12 cellular contexts compared by ENCODE assay signal in genomic region chr16:3007059-3007956, GRCh38. TPM values are rescaled to one million over a fixed set of nuclear protein-coding genes. Genes with fewer than 3 reads are reported as not detected.
DNase-seq lines count a peak whose midpoint lies in the region; ATAC-seq and TF ChIP-seq lines count a peak whose summit lies in the region.
"Had no signal": no experiment of that assay in that cellular context is flagged by ENCODE, and none has a peak within 500 bp of the region (broad histone marks: within the 10 kb centered on the region; RNA-seq: fewer than 3 reads in every experiment).

No MANE protein-coding gene starts in this region.

- no TSS peak for BruUV-seq in PC-9 (replicated peaks; lab: Mats Ljungman, UMichigan)

- H3K4me1 ChIP-seq in PC-9 (replicated peaks; ENCODE audit: insufficient read depth) (peaks cover 65% of the 10 kb centered on the region), iPS DF 6.9 (ENCODE audit: control insufficient read depth, insufficient read depth, low read length) (peaks cover 22% of the 10 kb centered on the region)
- H3K4me1 ChIP-seq: SJSA1 had no signal

- no CpG with 5 or more reads among the region's 13 CpGs for WGBS in iPS DF 6.9 (ENCODE audit: insufficient coverage, insufficient read length)

- peak overlapping the region; percentile 64 for H3K4me3 Mint-ChIP-seq in activated CD4-positive, alpha-beta T cell treated with anti-CD3 and anti-CD28 coated beads, Interleukin-2, amount 10 ng/mL, durations not matched to agents 24 days and 14 days
- H3K4me3 Mint-ChIP-seq in stimulated activated effector memory CD8-positive, alpha-beta T cell treated with anti-CD3 and anti-CD28 coated beads, Interleukin-12 subunit alpha, Interleukin-12 subunit beta, amount 100 ng/mL, for 72 hours: peak overlapping the region; percentile 47
- H3K4me3 Mint-ChIP-seq in activated T-cell treated with anti-CD3 and anti-CD28 coated beads, Interleukin-2, amount 50 U/mL, for 72 hours: no peak overlapping the region

- H3K4me2 ChIP-seq in PC-9: peak overlapping the region; percentile 72

- no peaks in the 10 kb centered on the region for H3K9me3 Mint-ChIP-seq in activated CD4-positive, alpha-beta T cell treated with anti-CD3 and anti-CD28 coated beads, Interleukin-2, amount 10 ng/mL, durations not matched to agents 24 days and 14 days
- no peaks in the 10 kb centered on the region for H3K9me3 Mint-ChIP-seq in stimulated activated effector memory CD8-positive, alpha-beta T cell treated with anti-CD3 and anti-CD28 coated beads, Interleukin-12 subunit alpha, Interleukin-12 subunit beta, amount 100 ng/mL, for 72 hours
- no peaks in the 10 kb centered on the region for H3K9me3 Mint-ChIP-seq in activated T-cell treated with anti-CD3 and anti-CD28 coated beads, Interleukin-2, amount 50 U/mL, for 72 hours

- H3K79me2 ChIP-seq in PC-9 (ENCODE audit: low read depth): peaks cover 12% of the 10 kb centered on the region; the same call in 1 of the 2 replicates

- no peak for TF ChIP-seq CTCF in PC-9 (conservative IDR thresholded peaks at IDR 0.05)

- H3K4me3 ChIP-seq in PC-9 (no peak overlapping the region), iPS DF 6.9 (ENCODE audit: low read length) (no peak overlapping the region; the same call in 1 of the 2 replicates), MG63 (no peak overlapping the region)
- H3K4me3 ChIP-seq: right atrium auricular region, SJSA1 had no signal

- no peak overlapping the region for H2AFZ ChIP-seq in PC-9

- H3K9me3 ChIP-seq in PC-9 (ENCODE audit: insufficient read depth, low read depth) (no peaks in the 10 kb centered on the region), iPS DF 6.9 (ENCODE audit: control insufficient read depth, insufficient read depth, low read length) (no peaks in the 10 kb centered on the region), MG63 (no peaks in the 10 kb centered on the region)
- H3K9me3 ChIP-seq: right atrium auricular region, SJSA1 had no signal

- intact Hi-C loops in activated CD4-positive, alpha-beta T cell treated with anti-CD3 and anti-CD28 coated beads, Interleukin-2, amount 10 ng/mL, durations not matched to agents 24 days and 14 days (cut with micrococcal nuclease): no loop called here
- intact Hi-C loops in PC-9 (cut with micrococcal nuclease; ENCODE audit: unreplicated experiment): no loop called here

- H3K27me3 Mint-ChIP-seq in activated CD4-positive, alpha-beta T cell treated with anti-CD3 and anti-CD28 coated beads, Interleukin-2, amount 10 ng/mL, durations not matched to agents 24 days and 14 days: peaks cover 14% of the 10 kb centered on the region
- peaks cover 8% of the 10 kb centered on the region for H3K27me3 Mint-ChIP-seq in activated T-cell treated with anti-CD3 and anti-CD28 coated beads, Interleukin-2, amount 50 U/mL, for 72 hours (ENCODE audit: low read depth)

- CTCF ChIA-PET in PC-9 (lab: Charles Lee): interaction anchor here (0.5 to 1.1 kb wide), 4 partner anchors 14 to 21 kb away, joined by 3 to 6 read pairs (median 3); no protein-coding TSS in a partner anchor

- peak overlapping the region; percentile 47 for H3K27ac Mint-ChIP-seq in activated CD4-positive, alpha-beta T cell treated with anti-CD3 and anti-CD28 coated beads, Interleukin-2, amount 10 ng/mL, durations not matched to agents 24 days and 14 days
- H3K27ac Mint-ChIP-seq in stimulated activated effector memory CD8-positive, alpha-beta T cell treated with anti-CD3 and anti-CD28 coated beads, Interleukin-12 subunit alpha, Interleukin-12 subunit beta, amount 100 ng/mL, for 72 hours: peak overlapping the region; percentile 78
- H3K27ac Mint-ChIP-seq in activated T-cell treated with anti-CD3 and anti-CD28 coated beads, Interleukin-2, amount 50 U/mL, for 72 hours: no peak overlapping the region

- DNase-seq in activated CD4-positive, alpha-beta T cell treated with anti-CD3 and anti-CD28 coated beads, Interleukin-2, amount 10 ng/mL, durations not matched to agents 24 days and 14 days: no peak
- DNase-seq in activated CD4-positive, alpha-beta T cell treated with anti-CD3 and anti-CD28 coated beads, Interleukin-2, amount 50 U/mL, for 48 hours: no peak
- DNase-seq in PC-9 (no peak), iPS DF 6.9 (ENCODE audit: low read depth, low spot score) (no peak), MG63 (no peak)
- DNase-seq in stimulated activated effector memory CD8-positive, alpha-beta T cell treated with anti-CD3 and anti-CD28 coated beads, Interleukin-12 subunit alpha, Interleukin-12 subunit beta, amount 100 ng/mL, for 72 hours (ENCODE audit: low spot score in 2 of 2): no peak
- DNase-seq in activated T-cell treated with anti-CD3 and anti-CD28 coated beads, Interleukin-2, amount 50 U/mL, for 72 hours: no peak
- DNase-seq: activated CD8-positive, alpha-beta memory T cell treated with anti-CD3 and anti-CD28 coated beads, Interleukin-2, amount 50 U/mL, for 48 hours; NCI-H187 had no signal

- H3K27ac ChIP-seq in PC-9 (no peak overlapping the region), iPS DF 6.9 (ENCODE audit: low read length) (peak overlapping the region; percentile 34)
- H3K27ac ChIP-seq: right atrium auricular region, SJSA1 had no signal

- H3K36me3 ChIP-seq in PC-9 (ENCODE audit: low read depth) (no peaks in the 10 kb centered on the region), iPS DF 6.9 (ENCODE audit: control insufficient read depth, insufficient read depth, low read length) (no peaks in the 10 kb centered on the region), MG63 (peaks cover 13% of the 10 kb centered on the region)
- H3K36me3 ChIP-seq: right atrium auricular region, SJSA1 had no signal

- H3K4me1 Mint-ChIP-seq in activated CD4-positive, alpha-beta T cell treated with anti-CD3 and anti-CD28 coated beads, Interleukin-2, amount 10 ng/mL, durations not matched to agents 24 days and 14 days: peaks cover 25% of the 10 kb centered on the region
- peaks cover 23% of the 10 kb centered on the region for H3K4me1 Mint-ChIP-seq in stimulated activated effector memory CD8-positive, alpha-beta T cell treated with anti-CD3 and anti-CD28 coated beads, Interleukin-12 subunit alpha, Interleukin-12 subunit beta, amount 100 ng/mL, for 72 hours
- peaks cover 21% of the 10 kb centered on the region for H3K4me1 Mint-ChIP-seq in activated T-cell treated with anti-CD3 and anti-CD28 coated beads, Interleukin-2, amount 50 U/mL, for 72 hours (ENCODE audit: low read depth)

- ATAC-seq in stimulated activated effector memory CD8-positive, alpha-beta T cell treated with anti-CD3 and anti-CD28 coated beads, Interleukin-12 subunit alpha, Interleukin-12 subunit beta, amount 100 ng/mL, for 72 hours: no peak
- no peak for ATAC-seq in activated T-cell treated with anti-CD3 and anti-CD28 coated beads, Interleukin-2, amount 50 U/mL, for 72 hours (replicated peaks in 1 of 2)
- no peak for ATAC-seq in HG03460 (IDR thresholded peaks at IDR 0.05; ENCODE audit: unreplicated experiment)

- no peaks in the 10 kb centered on the region for H3K9me2 ChIP-seq in PC-9 (ENCODE audit: insufficient read depth)

- POLR2A ChIA-PET in PC-9 (lab: Charles Lee; ENCODE audit: unreplicated experiment): interaction anchor here (0.6 kb wide), 1 partner anchor 16 kb away, joined by 3 read pairs; no protein-coding TSS in a partner anchor

- no peaks in the 10 kb centered on the region for H3K36me3 Mint-ChIP-seq in activated CD4-positive, alpha-beta T cell treated with anti-CD3 and anti-CD28 coated beads, Interleukin-2, amount 10 ng/mL, durations not matched to agents 24 days and 14 days (ENCODE audit: low read depth)
- H3K36me3 Mint-ChIP-seq in stimulated activated effector memory CD8-positive, alpha-beta T cell treated with anti-CD3 and anti-CD28 coated beads, Interleukin-12 subunit alpha, Interleukin-12 subunit beta, amount 100 ng/mL, for 72 hours: peaks cover 6% of the 10 kb centered on the region
- no peaks in the 10 kb centered on the region for H3K36me3 Mint-ChIP-seq in activated T-cell treated with anti-CD3 and anti-CD28 coated beads, Interleukin-2, amount 50 U/mL, for 72 hours (ENCODE audit: insufficient read depth in 2 of 2)

- H4K20me1 ChIP-seq in PC-9 (ENCODE audit: insufficient read depth): no peaks in the 10 kb centered on the region

- H3K27me3 ChIP-seq in PC-9 (ENCODE audit: insufficient read depth, low read depth): no peaks in the 10 kb centered on the region
- no peaks in the 10 kb centered on the region for H3K27me3 ChIP-seq in iPS DF 6.9 (ENCODE audit: control insufficient read depth, insufficient read depth, low read length)
- no peaks in the 10 kb centered on the region for H3K27me3 ChIP-seq in MG63

- H3F3A ChIP-seq in PC-9 (ENCODE audit: insufficient read depth, low read depth): peaks cover 54% of the 10 kb centered on the region

RNA-seq across cellular contexts. Expression of gene CLDN9, which starts 5.4 kb away (rescaled TPM):
- total RNA-seq in activated CD4-positive, alpha-beta T cell treated with anti-CD3 and anti-CD28 coated beads, Interleukin-2, amount 10 ng/mL, durations not matched to agents 24 days and 14 days: not detected in 2 replicates
- 14.3 and 16.4 TPM in 2 replicates for total RNA-seq in PC-9 (2021)
- total RNA-seq in activated T-cell treated with anti-CD3 and anti-CD28 coated beads, Interleukin-2, amount 50 U/mL, for 72 hours: under 1 TPM in 1 of 2 donors, not detected in 1; 0.14 TPM
- not detected in 2 replicates for total RNA-seq in MG63 (2014; rRNA removed; shearing (Covaris generic); ENCODE audit: low replicate concordance)
- total RNA-seq: SJSA1 had no signal

RNA-seq across cellular contexts. Expression of gene CLDN6, which starts 10.7 kb away (rescaled TPM):
- total RNA-seq in activated CD4-positive, alpha-beta T cell treated with anti-CD3 and anti-CD28 coated beads, Interleukin-2, amount 10 ng/mL, durations not matched to agents 24 days and 14 days: not detected in 2 replicates
- total RNA-seq in PC-9 (2021): 0.26 and 0.38 TPM in 2 replicates
- total RNA-seq in activated T-cell treated with anti-CD3 and anti-CD28 coated beads, Interleukin-2, amount 50 U/mL, for 72 hours: not detected
- not detected in 2 replicates for total RNA-seq in MG63 (2014; rRNA removed; shearing (Covaris generic); ENCODE audit: low replicate concordance)
- total RNA-seq: right atrium auricular region, SJSA1 had no signal

RNA-seq across cellular contexts. Expression of gene TNFRSF12A, which starts 12.9 kb away (rescaled TPM):
- total RNA-seq in activated CD4-positive, alpha-beta T cell treated with anti-CD3 and anti-CD28 coated beads, Interleukin-2, amount 10 ng/mL, durations not matched to agents 24 days and 14 days: 7.3 TPM in 2 replicates
- 226 and 242 TPM in 2 replicates for total RNA-seq in PC-9 (2021)
- 1 to 10 TPM; 3.9 to 4.0 TPM for total RNA-seq in activated T-cell treated with anti-CD3 and anti-CD28 coated beads, Interleukin-2, amount 50 U/mL, for 72 hours
- 541 and 602 TPM in 2 replicates for total RNA-seq in MG63 (2014; rRNA removed; shearing (Covaris generic); ENCODE audit: low replicate concordance)

RNA-seq across cellular contexts. Expression of gene HCFC1R1, which starts 16.4 kb away (rescaled TPM):
- 29.4 TPM in 2 replicates for total RNA-seq in activated CD4-positive, alpha-beta T cell treated with anti-CD3 and anti-CD28 coated beads, Interleukin-2, amount 10 ng/mL, durations not matched to agents 24 days and 14 days
- 118 and 186 TPM in 2 replicates for total RNA-seq in PC-9 (2021)
- 10 to 100 TPM; 27.6 to 32.8 TPM for total RNA-seq in activated T-cell treated with anti-CD3 and anti-CD28 coated beads, Interleukin-2, amount 50 U/mL, for 72 hours
- total RNA-seq in MG63 (2014; rRNA removed; shearing (Covaris generic); ENCODE audit: low replicate concordance): 2.9 and 60.7 TPM in 2 replicates

RNA-seq across cellular contexts. Expression of gene THOC6, which starts 16.5 kb away (rescaled TPM):
- 55.3 and 57.0 TPM in 2 replicates for total RNA-seq in activated CD4-positive, alpha-beta T cell treated with anti-CD3 and anti-CD28 coated beads, Interleukin-2, amount 10 ng/mL, durations not matched to agents 24 days and 14 days
- 69.9 and 109 TPM in 2 replicates for total RNA-seq in PC-9 (2021)
- total RNA-seq in activated T-cell treated with anti-CD3 and anti-CD28 coated beads, Interleukin-2, amount 50 U/mL, for 72 hours: 10 to 100 TPM; 49.1 to 50.9 TPM
- 63.2 and 118 TPM in 2 replicates for total RNA-seq in MG63 (2014; rRNA removed; shearing (Covaris generic); ENCODE audit: low replicate concordance)

Comparison
In these comparisons a context has a peak if more than half of its experiments do, and no peak if none do; other contexts are left out.
1. H3K4me3 Mint-ChIP-seq: peak in activated CD4-positive, alpha-beta T cell treated with anti-CD3 and anti-CD28 coated beads, Interleukin-2, amount 10 ng/mL, durations not matched to agents 24 days and 14 days (single experiment) and stimulated activated effector memory CD8-positive, alpha-beta T cell treated with anti-CD3 and anti-CD28 coated beads, Interleukin-12 subunit alpha, Interleukin-12 subunit beta, amount 100 ng/mL, for 72 hours (single experiment); none in activated T-cell treated with anti-CD3 and anti-CD28 coated beads, Interleukin-2, amount 50 U/mL, for 72 hours (0 of 2).
2. RNA of gene CLDN9, which starts 5.4 kb away (total RNA-seq): 14.3 to 16.4 TPM in PC-9; 0.14 TPM in activated T-cell treated with anti-CD3 and anti-CD28 coated beads, Interleukin-2, amount 50 U/mL, for 72 hours, not detected in activated CD4-positive, alpha-beta T cell treated with anti-CD3 and anti-CD28 coated beads, Interleukin-2, amount 10 ng/mL, durations not matched to agents 24 days and 14 days and not detected in MG63; every median in the first group is over 10 times any median in the second.
3. RNA of gene TNFRSF12A, which starts 12.9 kb away (total RNA-seq): 541 to 602 TPM in MG63 and 226 to 242 TPM in PC-9; 7.3 TPM in activated CD4-positive, alpha-beta T cell treated with anti-CD3 and anti-CD28 coated beads, Interleukin-2, amount 10 ng/mL, durations not matched to agents 24 days and 14 days and 3.9 to 4.0 TPM in activated T-cell treated with anti-CD3 and anti-CD28 coated beads, Interleukin-2, amount 50 U/mL, for 72 hours; every median in the first group is over 10 times any median in the second.